ENCODE assay signal across 8 cellular contexts in the genomic region with DNA sequence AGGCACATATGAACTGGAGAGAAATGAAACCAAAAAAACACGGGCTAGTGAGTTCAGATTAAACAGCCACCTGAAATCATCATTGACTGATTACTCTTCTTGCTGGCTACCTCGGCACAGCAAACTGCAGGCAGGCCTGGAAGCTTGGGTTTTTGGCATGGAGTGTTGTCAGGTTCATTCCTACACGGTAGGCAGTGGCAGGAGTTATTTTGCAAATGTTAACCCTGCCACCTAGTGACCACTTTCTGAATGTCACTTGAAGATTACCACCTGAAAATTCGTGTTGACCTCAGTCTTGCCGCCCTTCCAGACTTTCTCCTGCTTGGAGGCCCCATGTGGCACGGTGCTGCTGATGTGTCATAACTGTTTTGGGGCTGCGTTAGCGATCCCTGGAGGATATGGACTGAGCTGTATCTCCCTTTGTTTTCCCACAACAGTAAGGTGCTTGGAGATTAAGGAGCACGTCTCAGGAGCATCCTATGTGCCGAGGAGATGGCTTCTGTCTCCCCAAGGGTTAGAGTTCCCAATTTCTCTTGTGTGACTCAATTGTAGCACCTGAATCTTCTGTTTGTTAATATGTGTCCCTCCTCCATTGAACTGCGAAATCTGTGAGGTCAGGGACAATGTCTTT. TPM values are rescaled to one million over a fixed set of nuclear protein-coding genes. Genes with fewer than 3 reads are reported as not detected.
A peak's percentile ranks its signal among the peaks of the same experiment; 100 is the strongest.
DNase-seq lines count a peak whose midpoint lies in the region; ATAC-seq and TF ChIP-seq lines count a peak whose summit lies in the region.

No MANE protein-coding gene starts in this region.

- intact Hi-C loops in activated CD4-positive, alpha-beta T cell treated with anti-CD3 and anti-CD28 coated beads for 36 hours (cut with DNase I, micrococcal nuclease): loop anchor here (1.0 to 10.0 kb wide), 8 partner anchors 43 to 1226 kb away; no protein-coding TSS in a partner anchor
- intact Hi-C loops in colonic mucosa (cut with DNase I) (loop anchor here (5.0 to 10.0 kb wide), 3 partner anchors 42 to 397 kb away; no protein-coding TSS in a partner anchor), left lung (cut with DNase I) (loop anchor here in 1 of 2 donors (5.0 kb wide), 2 partner anchors 52 to 397 kb away; no protein-coding TSS in a partner anchor)

- no peak overlapping the region for H3K9ac ChIP-seq in colonic mucosa (ENCODE audit: low read depth in 2 of 2, low read length in 2 of 2)

- H3K27ac ChIP-seq in 22Rv1 (no peak overlapping the region), colonic mucosa (no peak overlapping the region), left lung (no peak overlapping the region)

- peaks cover 3% of the 10 kb centered on the region for H3K36me3 Mint-ChIP-seq in activated CD4-positive, alpha-beta T cell treated with anti-CD3 and anti-CD28 coated beads for 36 hours (ENCODE audit: low read depth)

- in situ Hi-C loops in GM13977 (cut with MboI; ENCODE audit: low pct_unique_long_range_greater_than_20kb, low sequenced_read_pairs, unreplicated experiment): loop anchor here (25.0 kb wide), 1 partner anchor 222 kb away; no protein-coding TSS in a partner anchor

- H3K4me1 ChIP-seq in colonic mucosa (peaks cover 6% of the 10 kb centered on the region), left lung (peaks cover 0 to 49% of the 10 kb centered on the region in 2 donors)

- H3K36me3 ChIP-seq in colonic mucosa (no peaks in the 10 kb centered on the region), left lung (no peaks in the 10 kb centered on the region)

- TF ChIP-seq CTCF in 22Rv1 (IDR thresholded peaks at IDR 0.05) (peak; percentile 85), GM13977 (IDR thresholded peaks at IDR 0.05; ENCODE audit: extremely low read depth, insufficient read depth, missing control alignments) (peak; percentile 78), colonic mucosa (IDR thresholded peaks at IDR 0.05) (peak; percentile 87), left lung (IDR thresholded peaks at IDR 0.05) (peak; percentile 66 to 78)

- H3K27me3 Mint-ChIP-seq in activated CD4-positive, alpha-beta T cell treated with anti-CD3 and anti-CD28 coated beads for 36 hours: no peaks in the 10 kb centered on the region

- POLR2A ChIA-PET in activated CD4-positive, alpha-beta T cell treated with anti-CD3 and anti-CD28 coated beads for 36 hours (lab: Charles Lee): no interaction called here

- H3K9me3 ChIP-seq in colonic mucosa (no peaks in the 10 kb centered on the region), left lung (no peaks in the 10 kb centered on the region)

- peak overlapping the region; percentile 76 for H3K27ac Mint-ChIP-seq in activated CD4-positive, alpha-beta T cell treated with anti-CD3 and anti-CD28 coated beads for 36 hours

- H3K9me3 Mint-ChIP-seq in activated CD4-positive, alpha-beta T cell treated with anti-CD3 and anti-CD28 coated beads for 36 hours (ENCODE audit: low read depth): no peaks in the 10 kb centered on the region

- H3K4me3 ChIP-seq in colonic mucosa (no peak overlapping the region), left lung (no peak overlapping the region)

- H3K4me1 Mint-ChIP-seq in activated CD4-positive, alpha-beta T cell treated with anti-CD3 and anti-CD28 coated beads for 36 hours: peaks cover 56% of the 10 kb centered on the region

- DNase-seq in GM13977 (ENCODE audit: low spot score) (peak; percentile 67), NCI-H524 treated with DMSO at 0.1 percent for 48 hours (lab: John Stamatoyannopoulos, UW) (peak; percentile 29), colonic mucosa (peak; percentile 87), left lung (no peak)
- peak; percentile 71 for DNase-seq in activated CD4-positive, alpha-beta T cell treated with anti-CD3 and anti-CD28 coated beads for 36 hours
- DNase-seq in stimulated activated CD8-positive, alpha-beta memory T cell treated with anti-CD3 and anti-CD28 coated beads, Interleukin-12 subunit alpha, Interleukin-12 subunit beta, amount 100 ng/mL, for 1 hour (ENCODE audit: low read depth): peak; percentile 44

- CTCF ChIA-PET in activated CD4-positive, alpha-beta T cell treated with anti-CD3 and anti-CD28 coated beads for 36 hours (lab: Charles Lee): interaction anchor here (0.6 to 14.2 kb wide), 14 partner anchors 12 to 389 kb away, joined by 3 to 276 read pairs (median 3); no protein-coding TSS in a partner anchor

- ATAC-seq in HG03432 (IDR thresholded peaks at IDR 0.05; ENCODE audit: unreplicated experiment): peak; percentile 25
- peak; percentile 39 for ATAC-seq in activated CD4-positive, alpha-beta T cell treated with anti-CD3 and anti-CD28 coated beads for 36 hours
- peak; percentile 85 for ATAC-seq in left lung

- no peak overlapping the region for H3K4me3 Mint-ChIP-seq in activated CD4-positive, alpha-beta T cell treated with anti-CD3 and anti-CD28 coated beads for 36 hours

- no peaks in the 10 kb centered on the region for H3K27me3 ChIP-seq in colonic mucosa
- no peaks in the 10 kb centered on the region for H3K27me3 ChIP-seq in left lung

RNA-seq across cellular contexts. Expression of a gene that starts 12.7 kb away (rescaled TPM):
- under 1 TPM in 1 of 2 experiments, not detected in 1; 0.12 TPM for total RNA-seq in activated CD4-positive, alpha-beta T cell treated with anti-CD3 and anti-CD28 coated beads for 36 hours
- total RNA-seq in colonic mucosa (1 to 10 TPM in 1 of 2 donors, under 1 TPM in 1; 0.30 to 1.4 TPM), left lung (1 to 10 TPM; 3.1 to 9.4 TPM)

Comparison
In these comparisons a context has a peak if more than half of its experiments do, and no peak if none do; other contexts are left out.
1. DNase-seq: peak in GM13977 (single experiment), NCI-H524 treated with DMSO at 0.1 percent for 48 hours (single experiment), activated CD4-positive, alpha-beta T cell treated with anti-CD3 and anti-CD28 coated beads for 36 hours (single experiment), colonic mucosa (single experiment) and stimulated activated CD8-positive, alpha-beta memory T cell treated with anti-CD3 and anti-CD28 coated beads, Interleukin-12 subunit alpha, Interleukin-12 subunit beta, amount 100 ng/mL, for 1 hour (single experiment); none in left lung (0 of 2).
2. ATAC-seq: peak in every context shown above with its lines; median percentile 85 in left lung; 39 in activated CD4-positive, alpha-beta T cell treated with anti-CD3 and anti-CD28 coated beads for 36 hours; 25 in HG03432.
3. Peak in every context shown above with its lines, with median percentiles within 50 percentile points of each other: CTCF ChIP-seq.